ENCODE assay signal across 9 cellular contexts in genomic region chr9:87640385-87640795, GRCh38.
DNase-seq lines count a peak whose midpoint lies in the region; ATAC-seq and TF ChIP-seq lines count a peak whose summit lies in the region.
"Had no signal": no experiment of that assay in that cellular context is flagged by ENCODE, and none has a peak within 500 bp of the region (broad histone marks: within the 10 kb centered on the region; RNA-seq: fewer than 3 reads in every experiment).

No MANE protein-coding gene starts in this region.

- ATAC-seq in SK-N-SH treated with all-trans-retinoic acid at 6 μM for 48 hours (peak; percentile 80), gastroesophageal sphincter (peak; percentile 87), HG02571 (IDR thresholded peaks at IDR 0.05; ENCODE audit: unreplicated experiment) (no peak), HG03097 (IDR thresholded peaks at IDR 0.05; ENCODE audit: low FRiP score, unreplicated experiment) (no peak), HG02588 (IDR thresholded peaks at IDR 0.05; ENCODE audit: unreplicated experiment) (no peak)

- H3K9me3 ChIP-seq in gastroesophageal sphincter: no peaks in the 10 kb centered on the region

- no peak for TF ChIP-seq POLR2A in gastroesophageal sphincter (IDR thresholded peaks at IDR 0.05)

- 0 to 14% methylated on average over 3 of the region's 5 CpGs for WGBS in gastroesophageal sphincter (ENCODE audit: low coverage in 1 of 2), 2 donors

- no peaks in the 10 kb centered on the region for H3K27me3 ChIP-seq in gastroesophageal sphincter

- no peak for TF ChIP-seq EP300 in gastroesophageal sphincter (IDR thresholded peaks at IDR 0.05)

- peaks cover 18 to 71% (median 21%) of the 10 kb centered on the region in 3 donors for H3K4me1 ChIP-seq in gastroesophageal sphincter

- H3K27ac ChIP-seq in gastroesophageal sphincter: peak overlapping the region; percentile 35 to 72 (median 66)

- no peak overlapping the region for H3K4me3 ChIP-seq in gastroesophageal sphincter

- TF ChIP-seq CTCF in gastroesophageal sphincter (IDR thresholded peaks at IDR 0.05): no peak

- H3K36me3 ChIP-seq in gastroesophageal sphincter: peaks cover 0 to 24% of the 10 kb centered on the region in 2 donors

- DNase-seq in H4 (ENCODE audit: low spot score): peak; percentile 67
- peak; percentile 75 for DNase-seq in pulmonary artery endothelial cell (ENCODE audit: low read depth, low spot score)
- DNase-seq in CD1c-positive myeloid dendritic cell (ENCODE audit: extremely low spot score): no peak
- DNase-seq: activated effector memory CD4-positive, alpha-beta T cell treated with anti-CD3 and anti-CD28 coated beads, Interleukin-2, amount 50 U/mL, for 16 hours had no signal

TF ChIP-seq in SK-N-SH treated with all-trans-retinoic acid at 6 μM for 48 hours, 23 proteins besides CTCF, POLR2A, EP300 and RAD21:
- TF ChIP-seq ZNF70 (CRISPR knock-in tag; IDR thresholded peaks at IDR 0.05): no peak
- TF ChIP-seq ZNF565 (CRISPR knock-in tag; conservative IDR thresholded peaks at IDR 0.05; ENCODE audit: low read depth): no peak
- peak; percentile 66; the same call in 1 of the 2 replicates for TF ChIP-seq TCF4 (CRISPR knock-in tag; IDR thresholded peaks at IDR 0.05; ENCODE audit: borderline replicate concordance)
- TF ChIP-seq CSRNP3 (CRISPR knock-in tag; IDR thresholded peaks at IDR 0.05): no peak
- peak; percentile 74 for TF ChIP-seq ISL1 (CRISPR knock-in tag; IDR thresholded peaks at IDR 0.05)
- no peak for TF ChIP-seq GLIS3 (CRISPR knock-in tag; IDR thresholded peaks at IDR 0.05)
- peak; percentile 76; the same call in 1 of the 2 replicates for TF ChIP-seq PATZ1 (CRISPR knock-in tag; IDR thresholded peaks at IDR 0.05; ENCODE audit: borderline replicate concordance)
- TF ChIP-seq BACH2 (CRISPR knock-in tag; IDR thresholded peaks at IDR 0.05; ENCODE audit: borderline replicate concordance): no peak
- TF ChIP-seq CREB5 (CRISPR knock-in tag; IDR thresholded peaks at IDR 0.05; ENCODE audit: low read depth): no peak
- TF ChIP-seq TSHZ2 (CRISPR knock-in tag; IDR thresholded peaks at IDR 0.05): peak; percentile 82
- TF ChIP-seq OSR1 (CRISPR knock-in tag; IDR thresholded peaks at IDR 0.05): no peak

Comparison
In these comparisons a context has a peak if more than half of its experiments do, and no peak if none do; other contexts are left out.
1. ATAC-seq: peak in SK-N-SH treated with all-trans-retinoic acid at 6 μM for 48 hours (single experiment) and gastroesophageal sphincter (single experiment); none in HG02571 (single experiment), HG03097 (single experiment) and HG02588 (single experiment).